ENCODE assay signal across 25 cellular contexts in the genomic region with DNA sequence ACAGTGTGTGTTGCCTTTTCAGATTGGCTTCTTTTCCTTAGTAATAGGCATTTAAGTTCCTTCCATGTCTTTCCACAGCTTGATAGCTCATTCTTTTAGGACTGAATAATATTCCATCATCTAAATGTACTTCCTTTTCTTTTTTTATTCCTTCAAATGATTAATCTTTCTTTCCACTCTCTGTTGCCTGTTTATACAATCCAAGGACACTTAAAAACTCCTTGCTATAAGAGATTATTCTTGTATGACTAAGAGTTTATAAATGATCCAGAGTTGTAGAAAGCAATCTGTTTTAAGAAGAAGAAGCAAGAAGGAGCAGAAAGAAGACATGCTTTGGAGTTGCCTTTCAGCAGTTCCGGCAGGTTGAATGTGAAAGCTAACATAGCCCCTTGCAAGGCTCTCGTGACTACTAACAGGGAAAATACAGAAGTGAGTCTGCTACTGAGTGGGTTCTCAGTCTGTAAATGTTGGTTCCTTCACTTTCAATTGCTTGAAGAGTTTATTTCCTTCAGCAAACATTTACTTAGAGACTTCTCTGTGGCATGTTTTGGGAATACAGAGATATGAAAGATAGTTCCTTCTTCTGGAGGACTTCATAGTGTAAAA.
DNase-seq lines count a peak whose midpoint lies in the region; ATAC-seq and TF ChIP-seq lines count a peak whose summit lies in the region.
"Had no signal": no experiment of that assay in that cellular context is flagged by ENCODE, and none has a peak within 500 bp of the region (broad histone marks: within the 10 kb centered on the region; RNA-seq: fewer than 3 reads in every experiment).

No MANE protein-coding gene starts in this region.

- peak; percentile 2 for DNase-seq in A172 (ENCODE audit: low spot score)
- DNase-seq in esophagus muscularis mucosa (ENCODE audit: extremely low spot score) = no peak
- no peak for DNase-seq in NCI-H1694 treated with DMSO at 0.1 percent for 48 hours (lab: John Stamatoyannopoulos, UW)
- DNase-seq: activated CD4-positive, alpha-beta T cell treated with anti-CD3 and anti-CD28 coated beads, Interleukin-2, amount 50 U/mL, for 1 hour; activated gamma-delta T cell; adrenal gland; dermis blood vessel endothelial cell; DMS153; NCI-H1417; NCI-H526; stimulated activated CD4-positive, alpha-beta T cell treated with anti-CD3 and anti-CD28 coated beads, Interleukin-4, amount 100 ng/mL, for 24 hours; stomach; upper lobe of left lung had no signal

- no peak for TF ChIP-seq POLR2A in esophagus muscularis mucosa (IDR thresholded peaks at IDR 0.05; ENCODE audit: low read depth)

- peak overlapping the region; percentile 49 to 73 (median 64) for H3K27ac ChIP-seq in esophagus muscularis mucosa (replicated peaks in 1 of 4)
- H3K27ac ChIP-seq: A549, adrenal gland, C4-2B, cardiac muscle cell, skin epidermis, upper lobe of left lung, VCaP had no signal

- peak; percentile 68 for ATAC-seq in GM18870 (IDR thresholded peaks at IDR 0.05; ENCODE audit: unreplicated experiment)
- peak; percentile 70 for ATAC-seq in HG03039 (IDR thresholded peaks at IDR 0.05; ENCODE audit: unreplicated experiment)
- ATAC-seq in GM21447 (IDR thresholded peaks at IDR 0.05; ENCODE audit: unreplicated experiment) = no peak
- ATAC-seq in GM21825 (IDR thresholded peaks at IDR 0.05; ENCODE audit: unreplicated experiment) = no peak
- no peak for ATAC-seq in GM18520 (IDR thresholded peaks at IDR 0.05; ENCODE audit: unreplicated experiment)
- ATAC-seq: A549; natural killer cell treated with Interleukin-12 subunit alpha and Interleukin-12 subunit beta and Interleukin-15 and Interleukin-18, amount 100 ng/mL, for 72 hours; Right ventricle myocardium inferior had no signal

- no peak overlapping the region for H3K4me3 ChIP-seq in esophagus muscularis mucosa
- H3K4me3 ChIP-seq: A549, adrenal gland, cardiac muscle cell, skin epidermis, stomach, upper lobe of left lung had no signal

- H3K27me3 ChIP-seq in esophagus muscularis mucosa = no peaks in the 10 kb centered on the region
- H3K27me3 ChIP-seq: adrenal gland, cardiac muscle cell, stomach, upper lobe of left lung had no signal

- no peak for TF ChIP-seq CTCF in esophagus muscularis mucosa (IDR thresholded peaks at IDR 0.05)

- no peaks in the 10 kb centered on the region for H3K9me3 ChIP-seq in esophagus muscularis mucosa
- H3K9me3 ChIP-seq: A549, adrenal gland, stomach, upper lobe of left lung had no signal

- intact Hi-C loops in esophagus muscularis mucosa (cut with DNase I) = loop anchor here (2.0 kb wide), 1 partner anchor 38 kb away; no protein-coding TSS in a partner anchor

- TF ChIP-seq EP300 in esophagus muscularis mucosa (IDR thresholded peaks at IDR 0.05) = no peak

- peaks cover 0 to 47% (median 34%) of the 10 kb centered on the region in 4 donors for H3K4me1 ChIP-seq in esophagus muscularis mucosa

- H3K36me3 ChIP-seq in esophagus muscularis mucosa = no peaks in the 10 kb centered on the region
- H3K36me3 ChIP-seq: adrenal gland, cardiac muscle cell, stomach, upper lobe of left lung had no signal

- WGBS in esophagus muscularis mucosa = 35% methylated on average over 2 of the region's 2 CpGs

Comparison
In these comparisons a context has a peak if more than half of its experiments do, and no peak if none do; other contexts are left out.
1. ATAC-seq: peak in GM18870 (single experiment) and HG03039 (single experiment); none in GM21447 (single experiment), GM21825 (single experiment) and GM18520 (single experiment).